8 cellular contexts compared by ENCODE assay signal in genomic region chr2:230865766-230866703, GRCh38. TPM values are rescaled to one million over a fixed set of nuclear protein-coding genes. Genes with fewer than 3 reads are reported as not detected.
DNase-seq lines count a peak whose midpoint lies in the region; ATAC-seq lines count a peak whose summit lies in the region.

No MANE protein-coding gene starts in this region.

- peaks cover 10 to 48% of the 10 kb centered on the region in 2 donors for H3K4me1 ChIP-seq in muscle layer of duodenum (ENCODE audit: control insufficient read depth in 1 of 2, insufficient read depth in 2 of 2, low read length in 2 of 2)

- H3K36me3 ChIP-seq in muscle layer of duodenum (ENCODE audit: control insufficient read depth in 1 of 2, insufficient read depth in 2 of 2, low read length in 2 of 2), result no peaks in the 10 kb centered on the region

- no peaks in the 10 kb centered on the region for H3K27me3 ChIP-seq in muscle layer of duodenum (ENCODE audit: low read depth, low read length)

- H3K4me3 ChIP-seq in muscle layer of duodenum (ENCODE audit: low read depth in 1 of 2, low read length in 2 of 2), result peak overlapping the region; percentile 61 to 94

- no peaks in the 10 kb centered on the region for H3K9me3 ChIP-seq in muscle layer of duodenum (ENCODE audit: control insufficient read depth in 1 of 2, low read length in 2 of 2)

- ATAC-seq in HG03108 (IDR thresholded peaks at IDR 0.05; ENCODE audit: unreplicated experiment), result no peak
- ATAC-seq in HG03460 (IDR thresholded peaks at IDR 0.05; ENCODE audit: unreplicated experiment), result no peak

- DNase-seq in NCI-H345 (lab: John Stamatoyannopoulos, UW) (peak; percentile 45), NCI-H345 treated with DMSO at 0.1 percent for 48 hours (lab: John Stamatoyannopoulos, UW; ENCODE audit: unreplicated experiment) (no peak), SK-N-DZ (ENCODE audit: low spot score) (peak; percentile 26), ecto neural progenitor cell (ENCODE audit: low spot score) (peak; percentile 73)
- no peak for DNase-seq in stimulated activated CD4-positive, alpha-beta T cell treated with anti-CD3 and anti-CD28 coated beads, Interleukin-2, amount 100 ng/mL, for 48 hours

- H3K27ac ChIP-seq in muscle layer of duodenum (ENCODE audit: low read length), result no peak overlapping the region

RNA-seq across cellular contexts. Expression of gene ITM2C, which starts 1.3 kb away (rescaled TPM):
- 94.1 and 96.8 TPM in 2 replicates for polyA plus RNA-seq in SK-N-DZ (2014; cell fraction: cytosol; rRNA removed)
- polyA plus RNA-seq in SK-N-DZ (2014; cell fraction: nucleus; rRNA removed), result 45.4 and 55.7 TPM in 2 replicates

RNA-seq across cellular contexts. Expression of gene GPR55, which starts 59.0 kb away (rescaled TPM):
- polyA plus RNA-seq in SK-N-DZ (2014; cell fraction: cytosol; rRNA removed), result not detected in 2 replicates
- not detected in 2 replicates for polyA plus RNA-seq in SK-N-DZ (2014; cell fraction: nucleus; rRNA removed)

Comparison
In these comparisons a context has a peak if more than half of its experiments do, and no peak if none do; other contexts are left out.
1. DNase-seq: peak in NCI-H345 (single experiment), SK-N-DZ (single experiment) and ecto neural progenitor cell (single experiment); none in NCI-H345 treated with DMSO at 0.1 percent for 48 hours (single experiment) and stimulated activated CD4-positive, alpha-beta T cell treated with anti-CD3 and anti-CD28 coated beads, Interleukin-2, amount 100 ng/mL, for 48 hours (0 of 2).